Comparison of ENCODE assay signal across 15 cellular contexts in genomic region chr13:20350380-20350763, GRCh38.
DNase-seq lines count a peak whose midpoint lies in the region; ATAC-seq and TF ChIP-seq lines count a peak whose summit lies in the region.
"Had no signal": no experiment of that assay in that cellular context is flagged by ENCODE, and none has a peak within 500 bp of the region (broad histone marks: within the 10 kb centered on the region; RNA-seq: fewer than 3 reads in every experiment).

No MANE protein-coding gene starts in this region.

- BruUV-seq in PC-3 (replicated peaks; lab: Mats Ljungman, UMichigan) = no TSS peak

- peaks cover 10% of the 10 kb centered on the region for H3K4me1 Mint-ChIP-seq in neural progenitor cell

- H3K4me3 Mint-ChIP-seq in neural progenitor cell = no peak overlapping the region
- H3K4me3 Mint-ChIP-seq: CD4-positive, alpha-beta T cell had no signal

- H3K36me3 ChIP-seq in BLaER1 treated with 17β-estradiol and CSF1 and Interleukin-3, amounts not matched to agents 10 nM and 100 nM = no peaks in the 10 kb centered on the region
- H3K36me3 ChIP-seq in PC-3 (ENCODE audit: low read depth, low read length) (no peaks in the 10 kb centered on the region), neural progenitor cell (no peaks in the 10 kb centered on the region), MG63 (no peaks in the 10 kb centered on the region)
- H3K36me3 ChIP-seq: HAP-1 had no signal

- no peak for ATAC-seq in PC-3
- ATAC-seq: GM12878 had no signal

- no peaks in the 10 kb centered on the region for H4K20me1 ChIP-seq in BLaER1 treated with 17β-estradiol and CSF1 and Interleukin-3, amounts not matched to agents 10 nM and 100 nM
- H4K20me1 ChIP-seq in PC-3 (ENCODE audit: low read length) (no peaks in the 10 kb centered on the region), neural progenitor cell (ENCODE audit: low read depth) (no peaks in the 10 kb centered on the region)

- peaks cover 5% of the 10 kb centered on the region for H3K27me3 Mint-ChIP-seq in neural progenitor cell (ENCODE audit: insufficient read depth, low read depth)
- H3K27me3 Mint-ChIP-seq: CD4-positive, alpha-beta T cell had no signal

- H3K27ac Mint-ChIP-seq in neural progenitor cell = peak overlapping the region; percentile 76
- H3K27ac Mint-ChIP-seq: CD4-positive, alpha-beta T cell had no signal

- no peaks in the 10 kb centered on the region for H3K9me3 ChIP-seq in BLaER1 treated with 17β-estradiol and CSF1 and Interleukin-3, amounts not matched to agents 10 nM and 100 nM (replicated peaks in 1 of 11)
- H3K9me3 ChIP-seq in PC-3 (ENCODE audit: low read length) (no peaks in the 10 kb centered on the region), neural progenitor cell (ENCODE audit: low read depth) (no peaks in the 10 kb centered on the region), MG63 (no peaks in the 10 kb centered on the region)
- H3K9me3 ChIP-seq: HAP-1 had no signal

- H3K4me3 ChIP-seq in BLaER1 treated with 17β-estradiol and CSF1 and Interleukin-3, amounts not matched to agents 10 nM and 100 nM = no peak overlapping the region
- no peak overlapping the region for H3K4me3 ChIP-seq in PC-3 (ENCODE audit: low read length)
- no peak overlapping the region for H3K4me3 ChIP-seq in neural progenitor cell
- no peak overlapping the region for H3K4me3 ChIP-seq in MG63
- H3K4me3 ChIP-seq: GM12878, HAP-1 had no signal

- H3K4me2 ChIP-seq in BLaER1 treated with 17β-estradiol and CSF1 and Interleukin-3, amounts not matched to agents 10 nM and 100 nM = peak overlapping the region in 6 of 11 experiments; percentile 34 to 82 (median 74); a peak in 9 of 22 replicates
- H3K4me2 ChIP-seq in PC-3 (ENCODE audit: low read length) = peak overlapping the region; percentile 57
- peak overlapping the region; percentile 33 for H3K4me2 ChIP-seq in neural progenitor cell

- DNase-seq in PC-3 (no peak), epithelial cell of prostate (ENCODE audit: low read depth, low spot score) (no peak), neural progenitor cell (ENCODE audit: low spot score) (no peak), NCI-H748 (lab: John Stamatoyannopoulos, UW; ENCODE audit: unreplicated experiment) (no peak), MG63 (no peak)
- DNase-seq in central memory CD4-positive, alpha-beta T cell = no peak
- DNase-seq: ACHN; C1 segment of cervical spinal cord; Calu3; CD4-positive, alpha-beta T cell; DMS 273 treated with DMSO at 0.1 percent for 48 hours; GOT3 had no signal

- no peaks in the 10 kb centered on the region for H3K27me3 ChIP-seq in BLaER1 treated with 17β-estradiol and CSF1 and Interleukin-3, amounts not matched to agents 10 nM and 100 nM
- H3K27me3 ChIP-seq in PC-3 (ENCODE audit: low read length) (no peaks in the 10 kb centered on the region), neural progenitor cell (no peaks in the 10 kb centered on the region), MG63 (no peaks in the 10 kb centered on the region)

- CTCF ChIA-PET in PC-3 (lab: Charles Lee) = no interaction called here

- intact Hi-C loops in PC-3 (cut with micrococcal nuclease) = no loop called here

- H3K9me3 Mint-ChIP-seq in neural progenitor cell = no peaks in the 10 kb centered on the region
- H3K9me3 Mint-ChIP-seq: CD4-positive, alpha-beta T cell had no signal

- POLR2A ChIA-PET in PC-3 (lab: Charles Lee; ENCODE audit: unreplicated experiment) = no interaction called here

- H3K4me1 ChIP-seq in BLaER1 treated with 17β-estradiol and CSF1 and Interleukin-3, amounts not matched to agents 10 nM and 100 nM = peaks cover 0 to 49% (median 28%) of the 10 kb centered on the region in 10 experiments; a peak in 17 of 20 replicates
- H3K4me1 ChIP-seq in PC-3 (ENCODE audit: insufficient read depth, low read length) (peaks cover 33% of the 10 kb centered on the region), neural progenitor cell (peaks cover 19% of the 10 kb centered on the region)
- H3K4me1 ChIP-seq: HAP-1 had no signal

- no peaks in the 10 kb centered on the region for H3K79me2 ChIP-seq in PC-3 (ENCODE audit: low read length)
- H3K79me2 ChIP-seq in neural progenitor cell (ENCODE audit: low read depth) = no peaks in the 10 kb centered on the region

- H3K27ac ChIP-seq in BLaER1 treated with 17β-estradiol and CSF1 and Interleukin-3, amounts not matched to agents 10 nM and 100 nM = no peak overlapping the region; a peak in 1 of 22 replicates
- peak overlapping the region; percentile 78 for H3K27ac ChIP-seq in PC-3 (ENCODE audit: low read length)
- H3K27ac ChIP-seq in epithelial cell of prostate = peak overlapping the region; percentile 92
- H3K27ac ChIP-seq in neural progenitor cell = no peak overlapping the region

- H3K9ac ChIP-seq in BLaER1 treated with 17β-estradiol and CSF1 and Interleukin-3, amounts not matched to agents 10 nM and 100 nM = no peak overlapping the region
- H3K9ac ChIP-seq in PC-3 (ENCODE audit: low read length) (peak overlapping the region; percentile 9; the same call in 1 of the 2 replicates), neural progenitor cell (no peak overlapping the region)

- H3K9me2 ChIP-seq in PC-3 (replicated peaks; ENCODE audit: low read length) = no peaks in the 10 kb centered on the region

- H3F3A ChIP-seq in PC-3 (ENCODE audit: low read length, unreplicated experiment) (peaks cover 5% of the 10 kb centered on the region), neural progenitor cell (ENCODE audit: low read depth) (peaks cover 14% of the 10 kb centered on the region)

- no peak for TF ChIP-seq CTCF in PC-3 (conservative IDR thresholded peaks at IDR 0.05; ENCODE audit: low read depth, low read length)
- TF ChIP-seq CTCF in neural progenitor cell (IDR thresholded peaks at IDR 0.05) = no peak

- H2AFZ ChIP-seq in PC-3 (ENCODE audit: low read length) (no peak overlapping the region), neural progenitor cell (replicated peaks) (peak overlapping the region; percentile 90)

- no peaks in the 10 kb centered on the region for H3K36me3 Mint-ChIP-seq in neural progenitor cell

Comparison
In these comparisons a context has a peak if more than half of its experiments do, and no peak if none do; other contexts are left out.
1. H3K27ac ChIP-seq: peak in PC-3 (single experiment) and epithelial cell of prostate (single experiment); none in BLaER1 treated with 17β-estradiol and CSF1 and Interleukin-3, amounts not matched to agents 10 nM and 100 nM (0 of 11) and neural progenitor cell (single experiment).
2. Peak in every context shown above with its lines, with median percentiles within 50 percentile points of each other: H3K4me2 ChIP-seq.